ENCODE assay signal across 15 cellular contexts in the genomic region with DNA sequence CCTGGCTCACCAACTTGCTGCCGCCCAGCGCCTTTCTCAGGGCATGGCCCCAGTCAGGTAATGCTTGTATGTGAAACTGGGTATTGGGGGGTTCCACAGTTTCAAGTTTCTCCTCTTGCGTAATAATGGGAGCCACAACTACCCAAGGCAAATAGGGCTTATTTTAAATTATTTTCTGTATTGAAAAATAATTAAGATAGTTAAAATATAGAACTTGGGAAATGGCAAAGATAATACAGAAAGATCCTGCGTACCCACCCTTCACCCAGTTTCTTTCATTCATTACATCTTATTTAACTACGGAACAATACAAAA. TPM values are rescaled to one million over a fixed set of nuclear protein-coding genes. Genes with fewer than 3 reads are reported as not detected.
DNase-seq lines count a peak whose midpoint lies in the region; ATAC-seq, FAIRE-seq and TF ChIP-seq lines count a peak whose summit lies in the region.
"Had no signal": no experiment of that assay in that cellular context is flagged by ENCODE, and none has a peak within 500 bp of the region (broad histone marks: within the 10 kb centered on the region; RNA-seq: fewer than 3 reads in every experiment).

No MANE protein-coding gene starts in this region.

- H4K20me1 ChIP-seq in keratinocyte (ENCODE audit: control insufficient read depth, extremely low read depth, insufficient read depth, low read length) = no peaks in the 10 kb centered on the region

- H3K27me3 ChIP-seq in left ventricle myocardium inferior (ENCODE audit: low read depth) (peaks cover 29% of the 10 kb centered on the region), keratinocyte (ENCODE audit: control insufficient read depth, extremely low read depth, insufficient read depth, low read length) (peaks cover 16% of the 10 kb centered on the region), suprapubic skin (peaks cover 62% of the 10 kb centered on the region)

- H3K27ac ChIP-seq in left ventricle myocardium inferior (replicated peaks) (no peak overlapping the region), keratinocyte (ENCODE audit: control insufficient read depth, insufficient read depth, low read length) (no peak overlapping the region), suprapubic skin (no peak overlapping the region)
- H3K27ac ChIP-seq: gastroesophageal sphincter, lower lobe of right lung, SJSA1, vagina had no signal

- no peak for TF ChIP-seq CTCF in left ventricle myocardium inferior (IDR thresholded peaks at IDR 0.05; ENCODE audit: borderline replicate concordance)
- TF ChIP-seq CTCF in cardiac fibroblast (IDR thresholded peaks at IDR 0.05; ENCODE audit: low read depth, low read length) = no peak
- no peak for TF ChIP-seq CTCF in keratinocyte (optimal IDR thresholded peaks at IDR 0.05 in 1 of 3, IDR thresholded peaks at IDR 0.05 in 1 of 3, conservative IDR thresholded peaks at IDR 0.05 in 1 of 3; ENCODE audit: extremely low read depth in 1 of 3, insufficient read depth in 2 of 3, low read length in 3 of 3)
- TF ChIP-seq CTCF in suprapubic skin (IDR thresholded peaks at IDR 0.05) = no peak

- H3K4me2 ChIP-seq in keratinocyte (ENCODE audit: control insufficient read depth, extremely low read depth, insufficient read depth, low read depth, low read length) = peak overlapping the region; percentile 88

- dilution Hi-C loops in keratinocyte (cut with MboI; ENCODE audit: extremely low pct_ligation_motif_present, low sequenced_read_pairs) = no loop called here

- DNase-seq in left ventricle myocardium inferior (no peak), left cardiac atrium (no peak), cardiac fibroblast (ENCODE audit: low read depth in 2 of 2) (no peak), keratinocyte (ENCODE audit: low read depth, low spot score) (no peak), suprapubic skin (ENCODE audit: low spot score in 2 of 2) (no peak), NCI-H2171 treated with DMSO at 0.1 percent for 48 hours (lab: John Stamatoyannopoulos, UW) (no peak)
- DNase-seq: Karpas-422, lower lobe of right lung, NCI-H187 treated with DMSO at 0.1 percent for 48 hours had no signal

- H3K36me3 ChIP-seq in left ventricle myocardium inferior = no peaks in the 10 kb centered on the region
- H3K36me3 ChIP-seq in keratinocyte (ENCODE audit: control insufficient read depth in 2 of 2, extremely low read depth in 1 of 2, insufficient read depth in 2 of 2, low read length in 2 of 2) = no peaks in the 10 kb centered on the region
- H3K36me3 ChIP-seq in suprapubic skin = no peaks in the 10 kb centered on the region
- H3K36me3 ChIP-seq: gastroesophageal sphincter, lower lobe of right lung, SJSA1, vagina had no signal

- TF ChIP-seq POLR2A in suprapubic skin (IDR thresholded peaks at IDR 0.05) = no peak

- peak overlapping the region; percentile 79 for H2AFZ ChIP-seq in keratinocyte (ENCODE audit: control insufficient read depth, low read length)

- ATAC-seq in left cardiac atrium (no peak), HG03460 (IDR thresholded peaks at IDR 0.05; ENCODE audit: unreplicated experiment) (no peak), GM21619 (IDR thresholded peaks at IDR 0.05; ENCODE audit: unreplicated experiment) (no peak)
- ATAC-seq: gastroesophageal sphincter had no signal

- intact Hi-C loops in left ventricle myocardium inferior (cut with micrococcal nuclease) = no loop called here
- intact Hi-C loops in left cardiac atrium (cut with DNase I) = no loop called here

- H3K4me1 ChIP-seq in left ventricle myocardium inferior (peaks cover 24% of the 10 kb centered on the region), keratinocyte (ENCODE audit: control insufficient read depth, extremely low read depth, insufficient read depth, low read length) (peaks cover 15% of the 10 kb centered on the region), suprapubic skin (peaks cover 13% of the 10 kb centered on the region)

- H3K9me3 ChIP-seq in left ventricle myocardium inferior (replicated peaks) = no peaks in the 10 kb centered on the region
- H3K9me3 ChIP-seq in keratinocyte (ENCODE audit: control insufficient read depth, low read depth, low read length) = no peaks in the 10 kb centered on the region
- no peaks in the 10 kb centered on the region for H3K9me3 ChIP-seq in suprapubic skin
- H3K9me3 ChIP-seq: gastroesophageal sphincter, lower lobe of right lung, SJSA1, vagina had no signal

- H3K9me1 ChIP-seq in keratinocyte (ENCODE audit: control insufficient read depth, extremely low read depth, insufficient read depth, low read length) = no peaks in the 10 kb centered on the region

- TF ChIP-seq EP300 in suprapubic skin (IDR thresholded peaks at IDR 0.05) = no peak

- H3K4me3 ChIP-seq in left ventricle myocardium inferior = peak overlapping the region; percentile 75
- peak overlapping the region; percentile 17 to 28 for H3K4me3 ChIP-seq in cardiac fibroblast (replicated peaks in 1 of 2; ENCODE audit: low read depth in 2 of 2, low read length in 2 of 2)
- H3K4me3 ChIP-seq in keratinocyte (ENCODE audit: control insufficient read depth in 2 of 3, extremely low read depth in 1 of 3, insufficient read depth in 2 of 3, low read depth in 1 of 3, low read length in 3 of 3) = peak overlapping the region in 2 of 3 experiments; percentile 56 to 58
- peak overlapping the region; percentile 33 for H3K4me3 ChIP-seq in suprapubic skin
- H3K4me3 ChIP-seq: SJSA1 had no signal

- H3K9ac ChIP-seq in keratinocyte (ENCODE audit: control insufficient read depth, extremely low read depth, insufficient read depth, low read length) = no peak overlapping the region

- WGBS in suprapubic skin = 41% methylated on average over 5 of the region's 5 CpGs

- FAIRE-seq in keratinocyte (lab: Jason Lieb, UNC) = no peak

- H3K79me2 ChIP-seq in keratinocyte (ENCODE audit: control insufficient read depth, insufficient read depth, low read length) = no peaks in the 10 kb centered on the region

RNA-seq across cellular contexts. Expression of gene QRFPR, which starts 0.3 kb away (rescaled TPM):
- total RNA-seq in left ventricle myocardium inferior (0.25 TPM), left cardiac atrium (under 1 TPM; 0.32 to 0.99 TPM), suprapubic skin (not detected)
- polyA plus RNA-seq in keratinocyte = 0.06 to 0.38 TPM (median 0.26 TPM) in 3 replicates
- polyA plus RNA-seq in keratinocyte (2011; ENCODE audit: low read depth) = not detected
- 0.05 and 0.07 TPM in 2 replicates for polyA plus RNA-seq in keratinocyte (2011; cell fraction: cytosol; rRNA removed)
- 0.08 TPM in 1 of 2 replicates, not detected in the other for polyA plus RNA-seq in keratinocyte (2011; cell fraction: nucleus; rRNA removed)
- polyA plus RNA-seq in keratinocyte (2012; ENCODE audit: low replicate concordance) = 0.25 TPM in 1 of 2 replicates, not detected in the other
- polyA minus RNA-seq in keratinocyte = 0.16 TPM in 1 of 3 replicates, not detected in the others
- not detected for polyA minus RNA-seq in keratinocyte (2011; cell fraction: cytosol; rRNA and poly(A)+ RNA removed)
- polyA minus RNA-seq in keratinocyte (2011; cell fraction: nucleus; rRNA and poly(A)+ RNA removed) = not detected in 2 replicates
- total RNA-seq: lower lobe of right lung, osteocyte, SJSA1, vagina had no signal

Comparison
In these comparisons a context has a peak if more than half of its experiments do, and no peak if none do; other contexts are left out.
1. H3K4me3 ChIP-seq: peak in every context shown above with its lines; median percentile 75 in left ventricle myocardium inferior; 57 in keratinocyte; 33 in suprapubic skin; 22 in cardiac fibroblast.